27 cellular contexts compared by ENCODE assay signal in genomic region chr10:109618748-109619147, GRCh38.
"Had no signal": no experiment of that assay in that cellular context is flagged by ENCODE, and none has a peak within 500 bp of the region (broad histone marks: within the 10 kb centered on the region; RNA-seq: fewer than 3 reads in every experiment).

No MANE protein-coding gene starts in this region.

- DNase-seq: colonic mucosa; cortex of kidney; dermis blood vessel endothelial cell; dorsolateral prefrontal cortex; effector CD4-positive, alpha-beta T cell; effector CD8-positive, alpha-beta T cell; effector memory CD4-positive, alpha-beta T cell; effector memory CD8-positive, alpha-beta T cell; endodermal cell; erythroblast; esophagus squamous epithelium; foreskin fibroblast; foreskin keratinocyte; foreskin melanocyte; gastrocnemius medialis; glutamatergic neuron; head of caudate nucleus; heart left ventricle; heart right ventricle had no signal

- H3K27me3 ChIP-seq: colonic mucosa, dorsolateral prefrontal cortex, esophagus muscularis mucosa, esophagus squamous epithelium, foreskin keratinocyte, gastrocnemius medialis, gastroesophageal sphincter, heart left ventricle, heart right ventricle had no signal

- H3K4me3 ChIP-seq: colonic mucosa, coronary artery, dorsolateral prefrontal cortex, esophagus muscularis mucosa, esophagus squamous epithelium, gastrocnemius medialis, gastroesophageal sphincter, heart left ventricle, heart right ventricle had no signal

- ATAC-seq: effector memory CD8-positive, alpha-beta T cell; esophagus mucosa; foreskin keratinocyte; gastrocnemius medialis; gastroesophageal sphincter; heart left ventricle; heart right ventricle had no signal

- H3K9me3 ChIP-seq: colonic mucosa, esophagus muscularis mucosa, esophagus squamous epithelium, gastrocnemius medialis, gastroesophageal sphincter, heart left ventricle, heart right ventricle had no signal

- H3K36me3 ChIP-seq: colonic mucosa, esophagus muscularis mucosa, esophagus squamous epithelium, gastrocnemius medialis, gastroesophageal sphincter, heart left ventricle, heart right ventricle had no signal

- H3K27ac ChIP-seq: colonic mucosa, coronary artery, dorsolateral prefrontal cortex, epithelial cell of prostate, esophagus muscularis mucosa, esophagus squamous epithelium, foreskin keratinocyte, gastrocnemius medialis, gastroesophageal sphincter, heart left ventricle, heart right ventricle had no signal

- FAIRE-seq: endometrium, endothelial cell of umbilical vein, frontal cortex had no signal

- H3K4me1 ChIP-seq: colonic mucosa, esophagus muscularis mucosa, esophagus squamous epithelium, foreskin keratinocyte, gastrocnemius medialis, gastroesophageal sphincter, heart left ventricle, heart right ventricle had no signal
